13 cellular contexts compared by ENCODE assay signal in the genomic region with DNA sequence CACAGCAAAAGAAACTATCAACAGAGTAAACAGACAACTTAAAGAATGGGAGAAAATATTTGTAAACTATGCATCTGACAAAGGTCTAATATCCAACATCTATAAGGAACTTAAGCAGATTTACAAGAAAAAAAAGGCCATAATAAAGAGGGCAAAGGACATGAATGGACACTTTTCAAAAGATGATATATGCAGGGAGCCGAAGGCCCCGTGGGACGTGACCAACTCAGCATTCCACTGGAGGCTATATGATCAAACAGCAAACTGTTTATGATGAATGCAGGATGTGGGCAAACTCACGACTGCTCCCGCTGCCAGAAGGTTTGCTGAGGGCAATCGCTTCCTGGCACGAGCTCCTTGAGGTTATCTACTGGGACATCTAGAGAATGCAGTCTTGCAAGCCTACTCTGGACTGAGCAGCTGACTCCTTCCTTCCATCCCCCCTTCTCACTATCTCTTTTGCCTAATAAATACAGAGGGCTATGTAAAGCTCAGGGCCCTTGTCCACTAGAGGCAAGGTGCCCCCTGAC. TPM values are rescaled to one million over a fixed set of nuclear protein-coding genes. Genes with fewer than 3 reads are reported as not detected.
DNase-seq lines count a peak whose midpoint lies in the region; ATAC-seq and TF ChIP-seq lines count a peak whose summit lies in the region.
"Not testable (repeated sequence)": the region's sequence is repeated elsewhere in the genome, so short reads cannot be mapped to it uniquely, and the experiment has no call there.
"Had no signal": no experiment of that assay in that cellular context is flagged by ENCODE, and none has a peak within 500 bp of the region (broad histone marks: within the 10 kb centered on the region; RNA-seq: fewer than 3 reads in every experiment).

No MANE protein-coding gene starts in this region.

- peaks cover 0 to 19% (median 8%) of the 10 kb centered on the region in 8 donors for H3K9me3 Mint-ChIP-seq in CD4-positive, alpha-beta memory T cell
- not testable (repeated sequence) for H3K9me3 Mint-ChIP-seq in activated CD4-positive, alpha-beta T cell treated with anti-CD3 and anti-CD28 coated beads for 36 hours (ENCODE audit: low read depth); activated CD8-positive, alpha-beta memory T cell treated with anti-CD3 and anti-CD28 coated beads, Interleukin-2, amount 10 ng/mL, durations not matched to agents 7 days and 5 days (ENCODE audit: low read depth); stimulated activated effector memory CD8-positive, alpha-beta T cell treated with anti-CD3 and anti-CD28 coated beads, Interleukin-12 subunit alpha, Interleukin-12 subunit beta, amount 100 ng/mL, for 72 hours

- CTCF ChIA-PET in CD4-positive, alpha-beta memory T cell (lab: Charles Lee; ENCODE audit: partially characterized antibody); activated CD4-positive, alpha-beta T cell treated with anti-CD3 and anti-CD28 coated beads for 36 hours (lab: Charles Lee); activated CD8-positive, alpha-beta memory T cell treated with anti-CD3 and anti-CD28 coated beads, Interleukin-2, amount 10 ng/mL, durations not matched to agents 7 days and 5 days (lab: Charles Lee): not testable (repeated sequence)

- H3K36me3 ChIP-seq in CD4-positive, alpha-beta memory T cell (ENCODE audit: insufficient read depth, low read length), result not testable (repeated sequence)

- H3K27ac ChIP-seq in CD4-positive, alpha-beta memory T cell (ENCODE audit: low read depth, low read length), result not testable (repeated sequence)

- H3K4me3 Mint-ChIP-seq in CD4-positive, alpha-beta memory T cell, result peak overlapping the region in 5 of 8 donors; percentile 2 to 62 (median 2)
- H3K4me3 Mint-ChIP-seq in activated CD4-positive, alpha-beta T cell treated with anti-CD3 and anti-CD28 coated beads for 36 hours; activated CD8-positive, alpha-beta memory T cell treated with anti-CD3 and anti-CD28 coated beads, Interleukin-2, amount 10 ng/mL, durations not matched to agents 7 days and 5 days; stimulated activated effector memory CD8-positive, alpha-beta T cell treated with anti-CD3 and anti-CD28 coated beads, Interleukin-12 subunit alpha, Interleukin-12 subunit beta, amount 100 ng/mL, for 72 hours: not testable (repeated sequence)

- POLR2A ChIA-PET in CD4-positive, alpha-beta memory T cell (lab: Charles Lee; ENCODE audit: partially characterized antibody); activated CD4-positive, alpha-beta T cell treated with anti-CD3 and anti-CD28 coated beads for 36 hours (lab: Charles Lee): not testable (repeated sequence)

- not testable (repeated sequence) for H3K36me3 Mint-ChIP-seq in CD4-positive, alpha-beta memory T cell; stimulated activated effector memory CD8-positive, alpha-beta T cell treated with anti-CD3 and anti-CD28 coated beads, Interleukin-12 subunit alpha, Interleukin-12 subunit beta, amount 100 ng/mL, for 72 hours
- H3K36me3 Mint-ChIP-seq in activated CD4-positive, alpha-beta T cell treated with anti-CD3 and anti-CD28 coated beads for 36 hours (ENCODE audit: low read depth), result peaks cover 22% of the 10 kb centered on the region
- peaks cover 15% of the 10 kb centered on the region for H3K36me3 Mint-ChIP-seq in activated CD8-positive, alpha-beta memory T cell treated with anti-CD3 and anti-CD28 coated beads, Interleukin-2, amount 10 ng/mL, durations not matched to agents 7 days and 5 days

- ATAC-seq in activated CD4-positive, alpha-beta T cell treated with anti-CD3 and anti-CD28 coated beads for 36 hours; activated CD8-positive, alpha-beta memory T cell treated with anti-CD3 and anti-CD28 coated beads, Interleukin-2, amount 10 ng/mL, durations not matched to agents 7 days and 5 days; stimulated activated effector memory CD8-positive, alpha-beta T cell treated with anti-CD3 and anti-CD28 coated beads, Interleukin-12 subunit alpha, Interleukin-12 subunit beta, amount 100 ng/mL, for 72 hours: not testable (repeated sequence)

- DNase-seq in CD4-positive, alpha-beta memory T cell, result peak in 4 of 5 donors; percentile 8 to 42 (median 22)
- DNase-seq in HT-29 (ENCODE audit: low spot score), result peak; percentile 53
- DNase-seq in NCI-H226, result peak; percentile 5
- peak; percentile 0 for DNase-seq in T-helper 22 cell (ENCODE audit: low read depth)
- peak; percentile 35 for DNase-seq in activated CD4-positive, alpha-beta T cell treated with anti-CD3 and anti-CD28 coated beads for 36 hours
- peak; percentile 47 for DNase-seq in activated CD8-positive, alpha-beta memory T cell treated with anti-CD3 and anti-CD28 coated beads, Interleukin-2, amount 10 ng/mL, durations not matched to agents 7 days and 5 days
- peak; percentile 3 for DNase-seq in fibroblast of villous mesenchyme (ENCODE audit: low read depth)
- DNase-seq in stimulated activated effector memory CD8-positive, alpha-beta T cell treated with anti-CD3 and anti-CD28 coated beads, Interleukin-12 subunit alpha, Interleukin-12 subunit beta, amount 100 ng/mL, for 72 hours (ENCODE audit: low spot score in 2 of 2), result not testable (repeated sequence)

- not testable (repeated sequence) for H3K9me3 ChIP-seq in CD4-positive, alpha-beta memory T cell (ENCODE audit: control insufficient read depth in 1 of 2, low read length in 2 of 2)

- not testable (repeated sequence) for TF ChIP-seq CTCF in fibroblast of villous mesenchyme (IDR thresholded peaks at IDR 0.05; ENCODE audit: insufficient read depth, low read depth, low read length)

- H3K4me3 ChIP-seq in CD4-positive, alpha-beta memory T cell (ENCODE audit: low read length in 2 of 2); fibroblast of villous mesenchyme (ENCODE audit: low read depth, low read length): not testable (repeated sequence)

- H3K27me3 Mint-ChIP-seq in CD4-positive, alpha-beta memory T cell; activated CD4-positive, alpha-beta T cell treated with anti-CD3 and anti-CD28 coated beads for 36 hours; activated CD8-positive, alpha-beta memory T cell treated with anti-CD3 and anti-CD28 coated beads, Interleukin-2, amount 10 ng/mL, durations not matched to agents 7 days and 5 days: not testable (repeated sequence)

- H3K4me1 ChIP-seq in CD4-positive, alpha-beta memory T cell (ENCODE audit: insufficient read depth, low read length), result not testable (repeated sequence)

- not testable (repeated sequence) for H3K27me3 ChIP-seq in CD4-positive, alpha-beta memory T cell (ENCODE audit: insufficient read depth, low read length)

- intact Hi-C loops in CD4-positive, alpha-beta memory T cell (cut with micrococcal nuclease); activated CD4-positive, alpha-beta T cell treated with anti-CD3 and anti-CD28 coated beads for 36 hours (cut with DNase I, micrococcal nuclease): not testable (repeated sequence)

- peak overlapping the region in 3 of 7 donors; percentile 19 to 80 (median 43) for H3K27ac Mint-ChIP-seq in CD4-positive, alpha-beta memory T cell
- peak overlapping the region; percentile 75 for H3K27ac Mint-ChIP-seq in activated CD4-positive, alpha-beta T cell treated with anti-CD3 and anti-CD28 coated beads for 36 hours
- H3K27ac Mint-ChIP-seq in activated CD8-positive, alpha-beta memory T cell treated with anti-CD3 and anti-CD28 coated beads, Interleukin-2, amount 10 ng/mL, durations not matched to agents 7 days and 5 days, result not testable (repeated sequence)
- H3K27ac Mint-ChIP-seq in stimulated activated effector memory CD8-positive, alpha-beta T cell treated with anti-CD3 and anti-CD28 coated beads, Interleukin-12 subunit alpha, Interleukin-12 subunit beta, amount 100 ng/mL, for 72 hours, result peak overlapping the region; percentile 3

- peaks cover 9 to 28% (median 13%) of the 10 kb centered on the region in 4 donors for H3K4me1 Mint-ChIP-seq in CD4-positive, alpha-beta memory T cell
- peaks cover 18% of the 10 kb centered on the region for H3K4me1 Mint-ChIP-seq in activated CD4-positive, alpha-beta T cell treated with anti-CD3 and anti-CD28 coated beads for 36 hours
- peaks cover 12% of the 10 kb centered on the region for H3K4me1 Mint-ChIP-seq in activated CD8-positive, alpha-beta memory T cell treated with anti-CD3 and anti-CD28 coated beads, Interleukin-2, amount 10 ng/mL, durations not matched to agents 7 days and 5 days
- peaks cover 13% of the 10 kb centered on the region for H3K4me1 Mint-ChIP-seq in stimulated activated effector memory CD8-positive, alpha-beta T cell treated with anti-CD3 and anti-CD28 coated beads, Interleukin-12 subunit alpha, Interleukin-12 subunit beta, amount 100 ng/mL, for 72 hours

RNA-seq across cellular contexts. Expression of gene F8A2, which starts 12.9 kb away (rescaled TPM):
- total RNA-seq in CD4-positive, alpha-beta memory T cell, result not detected
- polyA plus RNA-seq in CD4-positive, alpha-beta memory T cell, result not detected
- not detected in 2 replicates for total RNA-seq in HT-29 (2014; rRNA removed; shearing (Covaris generic))
- not detected for total RNA-seq in activated CD4-positive, alpha-beta T cell treated with anti-CD3 and anti-CD28 coated beads for 36 hours
- total RNA-seq in activated CD8-positive, alpha-beta memory T cell treated with anti-CD3 and anti-CD28 coated beads, Interleukin-2, amount 10 ng/mL, durations not matched to agents 7 days and 5 days, result not detected
- total RNA-seq in fibroblast of villous mesenchyme, result not detected in 2 replicates
- total RNA-seq: Calu3, GM12878, H9 had no signal
- polyA plus RNA-seq: A549, CD14-positive monocyte, GM12878 had no signal
